ENCODE assay signal across 19 cellular contexts in genomic region chr4:46830971-46831454, GRCh38.
DNase-seq lines count a peak whose midpoint lies in the region; ATAC-seq, FAIRE-seq and TF ChIP-seq lines count a peak whose summit lies in the region.
"Had no signal": no experiment of that assay in that cellular context is flagged by ENCODE, and none has a peak within 500 bp of the region (broad histone marks: within the 10 kb centered on the region; RNA-seq: fewer than 3 reads in every experiment).

No MANE protein-coding gene starts in this region.

- intact Hi-C loops in kidney (cut with DNase I) (no loop called here), spleen (cut with DNase I; ENCODE audit: low total_unique reads) (no loop called here), thyroid gland (cut with DNase I) (no loop called here)

- no peak overlapping the region for H2AFZ ChIP-seq in Karpas-422 (ENCODE audit: low read length)
- H2AFZ ChIP-seq: GM23248 had no signal

- TF ChIP-seq POLR2A in spleen (IDR thresholded peaks at IDR 0.05) (no peak), thyroid gland (IDR thresholded peaks at IDR 0.05) (no peak)

- no peaks in the 10 kb centered on the region for H3K4me1 ChIP-seq in Karpas-422 (ENCODE audit: low read length)
- no peaks in the 10 kb centered on the region for H3K4me1 ChIP-seq in kidney (ENCODE audit: control insufficient read depth in 1 of 2, insufficient read depth in 1 of 2, low read depth in 1 of 2, low read length in 2 of 2)
- H3K4me1 ChIP-seq in spleen, result no peaks in the 10 kb centered on the region
- H3K4me1 ChIP-seq in thyroid gland, result no peaks in the 10 kb centered on the region
- H3K4me1 ChIP-seq: BLaER1, HAP-1 had no signal

- no peak for FAIRE-seq in kidney (lab: Jason Lieb, UNC)
- FAIRE-seq: GM12892, GM18507 had no signal

- H4K20me1 ChIP-seq in Karpas-422 (ENCODE audit: insufficient read depth, low read depth, low read length), result no peaks in the 10 kb centered on the region
- H4K20me1 ChIP-seq: BLaER1 had no signal

- no peaks in the 10 kb centered on the region for H3K36me3 ChIP-seq in Karpas-422 (ENCODE audit: insufficient read depth, low read length)
- no peaks in the 10 kb centered on the region for H3K36me3 ChIP-seq in kidney (ENCODE audit: control insufficient read depth in 1 of 2, insufficient read depth in 2 of 2, low read length in 2 of 2)
- no peaks in the 10 kb centered on the region for H3K36me3 ChIP-seq in spleen
- H3K36me3 ChIP-seq in thyroid gland, result no peaks in the 10 kb centered on the region
- H3K36me3 ChIP-seq: BLaER1, HAP-1 had no signal

- ATAC-seq in HG03196 (IDR thresholded peaks at IDR 0.05; ENCODE audit: unreplicated experiment), result no peak

- H3K9me3 ChIP-seq in Karpas-422 (ENCODE audit: low read length), result peaks cover 2% of the 10 kb centered on the region; the same call in 1 of the 2 replicates
- no peaks in the 10 kb centered on the region for H3K9me3 ChIP-seq in kidney (ENCODE audit: control insufficient read depth in 1 of 2, low read length in 2 of 2)
- peaks cover 0 to 7% (median 0%) of the 10 kb centered on the region in 8 donors for H3K9me3 ChIP-seq in spleen
- H3K9me3 ChIP-seq in thyroid gland, result no peaks in the 10 kb centered on the region
- H3K9me3 ChIP-seq: HAP-1 had no signal

- H3K27ac ChIP-seq in Karpas-422 (ENCODE audit: low read length), result no peak overlapping the region
- no peak overlapping the region for H3K27ac ChIP-seq in kidney (ENCODE audit: low read depth in 2 of 2, low read length in 2 of 2)
- no peak overlapping the region for H3K27ac ChIP-seq in spleen
- H3K27ac ChIP-seq in thyroid gland, result no peak overlapping the region
- H3K27ac ChIP-seq: BLaER1, GM23248, HL-60 had no signal

- H3K4me2 ChIP-seq in Karpas-422 (ENCODE audit: low read depth, low read length, poor library complexity, severe bottlenecking), result no peak overlapping the region
- H3K4me2 ChIP-seq: BLaER1 had no signal

- H3K9ac ChIP-seq in Karpas-422 (ENCODE audit: low read length) (no peak overlapping the region), kidney (ENCODE audit: low read length in 2 of 2) (no peak overlapping the region)
- H3K9ac ChIP-seq: BLaER1, GM23248 had no signal

- WGBS in spleen, 5 donors, result 88 to 100% (median 95%) methylated on average over 4 to 24 of the region's 24 CpGs
- WGBS in thyroid gland, 2 donors, result 92 to 98% methylated on average over 7 to 10 of the region's 24 CpGs

- no peak overlapping the region for H3K4me3 ChIP-seq in Karpas-422 (ENCODE audit: low read length)
- no peak overlapping the region for H3K4me3 ChIP-seq in kidney (ENCODE audit: low read length in 2 of 2)
- H3K4me3 ChIP-seq in spleen, result no peak overlapping the region
- H3K4me3 ChIP-seq in thyroid gland (replicated peaks in 1 of 3), result no peak overlapping the region
- H3K4me3 ChIP-seq: BLaER1, GM23248, HAP-1 had no signal

- DNase-seq in activated naive CD4-positive, alpha-beta T cell treated with anti-CD3 and anti-CD28 coated beads, Interleukin-2, amount 50 U/mL, for 16 hours, result peak; percentile 9
- DNase-seq in activated naive CD4-positive, alpha-beta T cell treated with Interleukin-2 at 50 U/mL for 16 hours, result no peak
- DNase-seq in Karpas-422, result peak; percentile 10
- DNase-seq in kidney, result peak; percentile 62
- peak; percentile 72 for DNase-seq in spleen
- DNase-seq in germinal center (ENCODE audit: low spot score), result no peak
- DNase-seq in thyroid gland, result no peak
- DNase-seq: 8988T; CD4-positive, alpha-beta memory T cell; DMS153; DMS79; GDM1; GM23248 had no signal

- no peaks in the 10 kb centered on the region; the same call in 1 of the 2 replicates for H3K9me2 ChIP-seq in Karpas-422 (replicated peaks; ENCODE audit: insufficient read depth, low read length)

- H3K27me3 ChIP-seq in Karpas-422 (ENCODE audit: low read length) (no peaks in the 10 kb centered on the region), spleen (replicated peaks in 1 of 7) (no peaks in the 10 kb centered on the region), thyroid gland (no peaks in the 10 kb centered on the region)
- H3K27me3 ChIP-seq: BLaER1 had no signal

- TF ChIP-seq CTCF in kidney (IDR thresholded peaks at IDR 0.05; ENCODE audit: borderline replicate concordance, extremely low read depth, insufficient read depth), result no peak
- TF ChIP-seq CTCF in spleen (IDR thresholded peaks at IDR 0.05 in 8 of 11, conservative IDR thresholded peaks at IDR 0.05 in 3 of 11), result no peak
- TF ChIP-seq CTCF in thyroid gland (IDR thresholded peaks at IDR 0.05), result no peak

- no peaks in the 10 kb centered on the region for H3K79me2 ChIP-seq in Karpas-422 (ENCODE audit: low read length)

Comparison
In these comparisons a context has a peak if more than half of its experiments do, and no peak if none do; other contexts are left out.
1. DNase-seq: peak in activated naive CD4-positive, alpha-beta T cell treated with anti-CD3 and anti-CD28 coated beads, Interleukin-2, amount 50 U/mL, for 16 hours (single experiment), Karpas-422 (single experiment), kidney (single experiment) and spleen (single experiment); none in activated naive CD4-positive, alpha-beta T cell treated with Interleukin-2 at 50 U/mL for 16 hours (single experiment), germinal center (single experiment) and thyroid gland (0 of 2).